In genomic region chr18:57522348-57522747, GRCh38 we compare ENCODE assay signal across 6 cellular contexts.
A peak's percentile ranks its signal among the peaks of the same experiment; 100 is the strongest.
DNase-seq lines count a peak whose midpoint lies in the region; ATAC-seq, FAIRE-seq and TF ChIP-seq lines count a peak whose summit lies in the region.
"Not testable (repeated sequence)": the region's sequence is repeated elsewhere in the genome, so short reads cannot be mapped to it uniquely, and the experiment has no call there.

No MANE protein-coding gene starts in this region.

- RAD21 ChIA-PET in GM12878 (lab: Charles Lee; ENCODE audit: unreplicated experiment): not testable (repeated sequence)

- peaks cover 14% of the 10 kb centered on the region for H3K27me3 Mint-ChIP-seq in dendritic cell treated with granulocyte-macrophage colony-stimulating factor and Interleukin-4, amounts not matched to agents 40 ng/mL and 50 ng/mL, for 4 days
- peaks cover 10% of the 10 kb centered on the region for H3K27me3 Mint-ChIP-seq in glutamatergic neuron (ENCODE audit: unreplicated experiment)

- CTCF ChIA-PET in GM12878 (lab: Yijun Ruan, JAX): not testable (repeated sequence)

- not testable (repeated sequence) for TF ChIP-seq RAD21 in GM12878 (IDR thresholded peaks at IDR 0.05; ENCODE audit: insufficient read depth, low read depth, low read length)

- TF ChIP-seq EP300 in GM12878 (IDR thresholded peaks at IDR 0.05; ENCODE audit: borderline replicate concordance in 1 of 2, control insufficient read depth in 1 of 2, low read depth in 2 of 2, low read length in 2 of 2): not testable (repeated sequence)

- H3K4me3 Mint-ChIP-seq in dendritic cell treated with granulocyte-macrophage colony-stimulating factor and Interleukin-4, amounts not matched to agents 40 ng/mL and 50 ng/mL, for 4 days: not testable (repeated sequence)
- H3K4me3 Mint-ChIP-seq in glutamatergic neuron (ENCODE audit: unreplicated experiment): peak overlapping the region; percentile 39

- not testable (repeated sequence) for H3K4me1 ChIP-seq in GM12878 (ENCODE audit: control insufficient read depth, insufficient read depth, low read length); upper lobe of right lung

- intact Hi-C loops in GM12878 (cut with micrococcal nuclease; ENCODE audit: unreplicated experiment); dendritic cell treated with granulocyte-macrophage colony-stimulating factor and Interleukin-4, amounts not matched to agents 40 ng/mL and 50 ng/mL, for 4 days (cut with micrococcal nuclease); upper lobe of right lung (cut with DNase I): not testable (repeated sequence)

- SMC1A ChIA-PET in GM12878 (lab: Charles Lee; ENCODE audit: uncharacterized antibody, unreplicated experiment): not testable (repeated sequence)

- H4K20me1 ChIP-seq in GM12878 (ENCODE audit: control insufficient read depth, insufficient read depth): not testable (repeated sequence)

- not testable (repeated sequence) for H3K36me3 Mint-ChIP-seq in dendritic cell treated with granulocyte-macrophage colony-stimulating factor and Interleukin-4, amounts not matched to agents 40 ng/mL and 50 ng/mL, for 4 days (ENCODE audit: low read depth)
- peaks cover 18% of the 10 kb centered on the region for H3K36me3 Mint-ChIP-seq in glutamatergic neuron (ENCODE audit: unreplicated experiment)

- peaks cover 32% of the 10 kb centered on the region for H3K4me1 Mint-ChIP-seq in dendritic cell treated with granulocyte-macrophage colony-stimulating factor and Interleukin-4, amounts not matched to agents 40 ng/mL and 50 ng/mL, for 4 days (ENCODE audit: low read depth)
- H3K4me1 Mint-ChIP-seq in glutamatergic neuron (ENCODE audit: low read depth, unreplicated experiment): peaks cover 38% of the 10 kb centered on the region

- H3K4me3 ChIP-seq in GM12878, upper lobe of right lung: not testable (repeated sequence)

- H3K4me2 ChIP-seq in GM12878 (ENCODE audit: control insufficient read depth, insufficient read depth): not testable (repeated sequence)

- FAIRE-seq in GM12891 (lab: Jason Lieb, UNC) (peak; percentile 69), HTR-8/SVneo (lab: Jason Lieb, UNC) (peak; percentile 64), GM12878 (lab: Jason Lieb, UNC) (peak; percentile 85)

- in situ Hi-C loops in GM12878 (cut with MboI): not testable (repeated sequence)

- H3K27ac ChIP-seq in GM12878 (ENCODE audit: control insufficient read depth, insufficient read depth); upper lobe of right lung: not testable (repeated sequence)

- not testable (repeated sequence) for TF ChIP-seq CTCF in GM12878 (IDR thresholded peaks at IDR 0.05 in 2 of 3, conservative IDR thresholded peaks at IDR 0.05 in 1 of 3; ENCODE audit: control insufficient read depth in 2 of 3, extremely low read depth in 1 of 3, insufficient read depth in 1 of 3, low read depth in 3 of 3, low read length in 3 of 3); glutamatergic neuron (IDR thresholded peaks at IDR 0.05; ENCODE audit: partially characterized antibody, unreplicated experiment); upper lobe of right lung (IDR thresholded peaks at IDR 0.05)

- H3K9me3 Mint-ChIP-seq in dendritic cell treated with granulocyte-macrophage colony-stimulating factor and Interleukin-4, amounts not matched to agents 40 ng/mL and 50 ng/mL, for 4 days: not testable (repeated sequence)
- H3K9me3 Mint-ChIP-seq in glutamatergic neuron (ENCODE audit: unreplicated experiment): peaks cover 21% of the 10 kb centered on the region

- not testable (repeated sequence) for H3K9ac ChIP-seq in GM12878 (ENCODE audit: control insufficient read depth, insufficient read depth, low read length)

- H3K27ac Mint-ChIP-seq in dendritic cell treated with granulocyte-macrophage colony-stimulating factor and Interleukin-4, amounts not matched to agents 40 ng/mL and 50 ng/mL, for 4 days: peak overlapping the region; percentile 75
- peak overlapping the region; percentile 91 for H3K27ac Mint-ChIP-seq in glutamatergic neuron (ENCODE audit: unreplicated experiment)

- H3K36me3 ChIP-seq in GM12878 (ENCODE audit: control insufficient read depth in 2 of 2, insufficient read depth in 2 of 2, low read length in 1 of 2); upper lobe of right lung: not testable (repeated sequence)

- not testable (repeated sequence) for H3K9me3 ChIP-seq in GM12878 (replicated peaks; ENCODE audit: control insufficient read depth, insufficient read depth, low read length); upper lobe of right lung

- not testable (repeated sequence) for DNase-seq in GM12891 (ENCODE audit: insufficient read length, low spot score); HTR-8/SVneo (ENCODE audit: insufficient read length, low spot score); GM12878 (ENCODE audit: low read depth, low spot score); glutamatergic neuron; upper lobe of right lung

- not testable (repeated sequence) for H3K79me2 ChIP-seq in GM12878 (ENCODE audit: control insufficient read depth, insufficient read depth, low read length)

- H3K27me3 ChIP-seq in GM12878 (replicated peaks in 1 of 2; ENCODE audit: control insufficient read depth in 2 of 2, insufficient read depth in 2 of 2, low read length in 1 of 2); upper lobe of right lung: not testable (repeated sequence)

- not testable (repeated sequence) for ATAC-seq in GM12878
- peak; percentile 51 for ATAC-seq in upper lobe of right lung

- not testable (repeated sequence) for H2AFZ ChIP-seq in GM12878 (ENCODE audit: control insufficient read depth, low read depth, low read length)

- POLR2A ChIA-PET in GM12878 (lab: Charles Lee): not testable (repeated sequence)

- not testable (repeated sequence) for TF ChIP-seq POLR2A in GM12891 (IDR thresholded peaks at IDR 0.05; ENCODE audit: low read depth, low read length); GM12878 (IDR thresholded peaks at IDR 0.05; ENCODE audit: low read depth, low read length)

- BruUV-seq in GM12878 (replicated peaks; lab: Mats Ljungman, UMichigan): not testable (repeated sequence)
